Comparison of ENCODE assay signal across 31 cellular contexts in the genomic region with DNA sequence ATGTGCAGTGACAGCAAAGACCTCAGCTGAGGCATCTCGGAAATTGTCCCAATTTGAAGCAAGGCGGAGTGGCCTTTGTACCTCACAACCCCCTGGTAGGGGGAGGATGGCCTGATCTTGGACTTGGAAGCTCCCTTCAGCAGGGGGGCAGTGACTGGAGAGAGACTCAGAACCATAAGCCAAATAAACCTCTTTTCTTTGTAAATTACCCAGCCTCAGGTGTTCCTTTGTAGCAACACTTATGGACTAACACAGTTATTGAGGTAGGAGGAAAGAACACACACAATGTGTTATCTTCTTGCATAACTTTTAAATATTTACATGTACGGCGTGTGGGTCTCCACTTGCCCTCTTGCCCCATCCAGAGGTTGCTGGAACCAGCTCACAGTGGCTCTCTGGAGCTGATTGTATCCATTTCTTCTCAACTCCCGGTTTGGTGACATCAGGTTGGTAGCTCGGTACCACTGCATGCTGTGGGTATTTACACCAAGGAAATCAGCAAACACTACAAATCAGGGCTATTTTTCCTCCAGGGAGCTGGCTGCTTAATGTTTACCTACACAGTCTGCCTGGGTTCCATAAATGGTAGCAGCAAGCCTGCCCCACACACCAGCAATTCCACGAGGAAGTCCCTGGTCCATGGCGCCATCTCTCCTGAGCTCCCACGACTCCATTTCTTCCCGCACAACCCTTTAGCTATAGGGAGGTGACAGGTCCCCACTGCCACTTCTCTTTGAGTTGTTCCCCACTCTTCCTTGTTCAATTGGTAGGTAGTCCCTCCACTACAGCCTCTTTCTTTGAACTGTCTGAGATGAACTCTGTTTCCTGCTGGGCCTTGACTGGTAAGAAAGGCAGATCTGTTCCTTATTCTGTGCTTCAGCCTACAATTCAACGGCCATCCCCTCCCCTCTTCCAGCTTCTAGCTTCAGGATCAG.
"Had no signal": no experiment of that assay in that cellular context is flagged by ENCODE, and none has a peak within 500 bp of the region (broad histone marks: within the 10 kb centered on the region; RNA-seq: fewer than 3 reads in every experiment).

No MANE protein-coding gene starts in this region.

- H3K4me3 ChIP-seq: body of pancreas, breast epithelium, MG63, Peyer's patch had no signal

- H3K36me3 Mint-ChIP-seq: activated naive CD4-positive, alpha-beta T cell treated with anti-CD3 and anti-CD28 coated beads, Interleukin-2, amount 50 U/mL, for 24 hours; activated naive CD8-positive, alpha-beta T cell treated with anti-CD3 and anti-CD28 coated beads, Interleukin-2, amount 10 ng/mL, durations not matched to agents 7 days and 5 days; T-cell had no signal

- H3K9me3 ChIP-seq: body of pancreas, breast epithelium, MG63, Peyer's patch had no signal

- H3K27me3 ChIP-seq: body of pancreas, breast epithelium, MG63, Peyer's patch had no signal

- H3K4me3 Mint-ChIP-seq: activated CD4-positive, alpha-beta T cell treated with anti-CD3 and anti-CD28 coated beads, Interleukin-2, amount 10 ng/mL, durations not matched to agents 24 days and 14 days; activated CD8-positive, alpha-beta T cell treated with anti-CD3 and anti-CD28 coated beads, Interleukin-2, amount 10 ng/mL, durations not matched to agents 7 days and 5 days; activated naive CD4-positive, alpha-beta T cell treated with anti-CD3 and anti-CD28 coated beads, Interleukin-2, amount 50 U/mL, for 24 hours; activated naive CD8-positive, alpha-beta T cell treated with anti-CD3 and anti-CD28 coated beads, Interleukin-2, amount 10 ng/mL, durations not matched to agents 7 days and 5 days; activated T-cell treated with anti-CD3 and anti-CD28 coated beads, Interleukin-2, amount 50 U/mL, for 24 hours; T-cell; T-helper 17 cell had no signal

- ATAC-seq: activated CD8-positive, alpha-beta T cell treated with anti-CD3 and anti-CD28 coated beads, Interleukin-2, amount 10 ng/mL, durations not matched to agents 7 days and 5 days; body of pancreas; PC-3; SK-N-SH treated with all-trans-retinoic acid at 6 μM for 48 hours; T-cell; T-helper 17 cell had no signal

- H3K27ac ChIP-seq: body of pancreas, Peyer's patch, WERI-Rb-1 had no signal

- H3K4me1 ChIP-seq: body of pancreas, breast epithelium, Peyer's patch had no signal

- FAIRE-seq: astrocyte had no signal

- H3K27ac Mint-ChIP-seq: activated CD4-positive, alpha-beta T cell treated with anti-CD3 and anti-CD28 coated beads, Interleukin-2, amount 10 ng/mL, durations not matched to agents 24 days and 14 days; activated CD8-positive, alpha-beta T cell treated with anti-CD3 and anti-CD28 coated beads, Interleukin-2, amount 10 ng/mL, durations not matched to agents 7 days and 5 days; activated naive CD4-positive, alpha-beta T cell treated with anti-CD3 and anti-CD28 coated beads, Interleukin-2, amount 50 U/mL, for 24 hours; activated naive CD8-positive, alpha-beta T cell treated with anti-CD3 and anti-CD28 coated beads, Interleukin-2, amount 10 ng/mL, durations not matched to agents 7 days and 5 days; activated T-cell treated with anti-CD3 and anti-CD28 coated beads, Interleukin-2, amount 50 U/mL, for 24 hours; activated T-helper 2 cell treated with anti-CD3 and anti-CD28 coated beads, Interferon-gamma antibody, Interleukin-2, Interleukin-4, amounts not matched to agents 10 μg/mL and 5 μg/mL and 100 μg/mL, durations not matched to agents 14 hours and 24 hours and 36 hours; T-cell; T-helper 17 cell had no signal

- DNase-seq: activated CD4-positive, alpha-beta T cell treated with anti-CD3 and anti-CD28 coated beads, Interleukin-2, amount 10 ng/mL, durations not matched to agents 24 days and 14 days; activated CD4-positive, alpha-beta T cell treated with anti-CD3 and anti-CD28 coated beads, Interleukin-2, amount 50 U/mL, for 4 hours; activated CD8-positive, alpha-beta T cell treated with anti-CD3 and anti-CD28 coated beads, Interleukin-2, amount 10 ng/mL, durations not matched to agents 7 days and 5 days; activated gamma-delta T cell; activated naive CD4-positive, alpha-beta T cell treated with Interleukin-2 at 50 U/mL for 16 hours; activated naive CD8-positive, alpha-beta T cell treated with anti-CD3 and anti-CD28 coated beads, Interleukin-2, amount 10 ng/mL, durations not matched to agents 7 days and 5 days; activated T-cell treated with anti-CD3 and anti-CD28 coated beads, Interleukin-2, amount 50 U/mL, for 24 hours; amygdala; body of pancreas; Kasumi-1; MG63; NCI-H1048; NCI-H1105 treated with DMSO at 0.1 percent for 48 hours; NCI-H1436; NCI-H1694 treated with DMSO at 0.1 percent for 48 hours; NCI-H2029; NCI-H345; NCI-H524 treated with DMSO at 0.1 percent for 48 hours; NK-92 treated with Interleukin-12 subunit alpha and Interleukin-12 subunit beta, amount 100 ng/mL, for 24 hours; PC-3; Peyer's patch; RPMI8226; SHP77 treated with DMSO at 0.1 percent for 48 hours; T-cell; T-helper 17 cell; WERI-Rb-1 had no signal

- H3K9me3 Mint-ChIP-seq: activated naive CD4-positive, alpha-beta T cell treated with anti-CD3 and anti-CD28 coated beads, Interleukin-2, amount 50 U/mL, for 24 hours; activated T-cell treated with anti-CD3 and anti-CD28 coated beads, Interleukin-2, amount 50 U/mL, for 24 hours; T-cell had no signal

- H3K27me3 Mint-ChIP-seq: activated CD4-positive, alpha-beta T cell treated with anti-CD3 and anti-CD28 coated beads, Interleukin-2, amount 10 ng/mL, durations not matched to agents 24 days and 14 days had no signal

- H3K36me3 ChIP-seq: breast epithelium, MG63, Peyer's patch, WERI-Rb-1 had no signal

- H3K4me1 Mint-ChIP-seq: activated CD4-positive, alpha-beta T cell treated with anti-CD3 and anti-CD28 coated beads, Interleukin-2, amount 10 ng/mL, durations not matched to agents 24 days and 14 days; activated naive CD4-positive, alpha-beta T cell treated with anti-CD3 and anti-CD28 coated beads, Interleukin-2, amount 50 U/mL, for 24 hours; activated naive CD8-positive, alpha-beta T cell treated with anti-CD3 and anti-CD28 coated beads, Interleukin-2, amount 10 ng/mL, durations not matched to agents 7 days and 5 days; T-cell; T-helper 17 cell had no signal
